In genomic region chr10:75772153-75772887, GRCh38 we compare ENCODE assay signal across 1 cellular context.
TF ChIP-seq lines count a peak whose summit lies in the region.

No MANE protein-coding gene starts in this region.

TF ChIP-seq in SK-N-SH, 30 proteins besides CTCF, POLR2A, EP300 and RAD21 (continued from another document):
- TF ChIP-seq REST (IDR thresholded peaks at IDR 0.05; ENCODE audit: low read depth, low read length), result no peak
- TF ChIP-seq MAX (IDR thresholded peaks at IDR 0.05; ENCODE audit: low read depth), result no peak
- no peak for TF ChIP-seq RFX5 (IDR thresholded peaks at IDR 0.05; ENCODE audit: low read length)
- TF ChIP-seq TEAD4 (IDR thresholded peaks at IDR 0.05; ENCODE audit: borderline replicate concordance, insufficient read depth), result no peak
TF ChIP-seq in SK-N-SH: peak in this region for 0.
